In the genomic region with DNA sequence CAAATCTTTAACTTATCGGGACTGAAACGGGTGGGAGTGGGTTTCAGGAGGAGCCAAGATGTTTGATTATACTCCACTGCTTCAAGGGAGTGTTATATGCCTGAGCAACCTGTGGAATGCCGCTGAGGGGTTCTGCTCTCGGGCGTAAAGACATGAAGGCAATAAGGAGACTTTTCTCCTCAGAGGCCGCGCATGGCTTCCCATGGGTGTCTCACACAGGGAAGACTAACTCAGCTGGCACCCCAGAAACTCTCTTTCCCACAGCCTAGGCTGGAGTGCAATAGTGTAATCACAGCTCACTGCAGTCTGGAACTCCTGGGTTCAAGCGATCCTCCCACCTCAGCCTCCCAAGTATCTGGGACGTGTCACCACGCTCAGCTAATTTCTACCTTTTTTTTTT, we compare ENCODE assay signal across 29 cellular contexts. TPM values are rescaled to one million over a fixed set of nuclear protein-coding genes. Genes with fewer than 3 reads are reported as not detected.
"Had no signal": no experiment of that assay in that cellular context is flagged by ENCODE, and none has a peak within 500 bp of the region (broad histone marks: within the 10 kb centered on the region; RNA-seq: fewer than 3 reads in every experiment).

No MANE protein-coding gene starts in this region.

- H3K4me3 Mint-ChIP-seq: activated CD4-positive, alpha-beta T cell treated with anti-CD3 and anti-CD28 coated beads, Interleukin-2, amount 10 ng/mL, durations not matched to agents 7 days and 5 days; activated CD8-positive, alpha-beta T cell treated with anti-CD3 and anti-CD28 coated beads for 36 hours; activated naive CD4-positive, alpha-beta T cell treated with anti-CD3 and anti-CD28 coated beads, Interleukin-2, amount 50 U/mL, for 24 hours; activated T-cell treated with anti-CD3 and anti-CD28 coated beads, Interleukin-2, amount 50 U/mL, for 24 hours; activated T-helper 1 cell treated with anti-CD3 and anti-CD28 coated beads, Interleukin-12 subunit alpha, Interleukin-12 subunit beta, Interleukin-2, Interleukin-4 antibody, amounts not matched to agents 30 ng/mL and 10 ng/mL and 1 ng/mL, durations not matched to agents 14 hours and 24 hours and 36 hours had no signal

- ATAC-seq: activated CD8-positive, alpha-beta T cell treated with anti-CD3 and anti-CD28 coated beads for 36 hours; Panc1; Right ventricle myocardium inferior had no signal

- H3K4me1 Mint-ChIP-seq: activated CD4-positive, alpha-beta T cell treated with anti-CD3 and anti-CD28 coated beads, Interleukin-2, amount 10 ng/mL, durations not matched to agents 7 days and 5 days; activated naive CD4-positive, alpha-beta T cell treated with anti-CD3 and anti-CD28 coated beads, Interleukin-2, amount 50 U/mL, for 24 hours had no signal

- H3K4me3 ChIP-seq: breast epithelium, SK-N-MC had no signal

- DNase-seq: activated CD4-positive, alpha-beta T cell treated with anti-CD3 and anti-CD28 coated beads, Interleukin-2, amount 10 ng/mL, durations not matched to agents 7 days and 5 days; activated CD4-positive, CD25-positive, alpha-beta regulatory T cell; activated CD8-positive, alpha-beta T cell treated with anti-CD3 and anti-CD28 coated beads for 36 hours; activated effector memory CD4-positive, alpha-beta T cell treated with Interleukin-2 at 50 U/mL for 16 hours; activated naive CD4-positive, alpha-beta T cell; activated T-cell treated with anti-CD3 and anti-CD28 coated beads, Interleukin-2, amount 50 U/mL, for 24 hours; aorta; central memory CD4-positive, alpha-beta T cell; KG1; NCI-H1092; NCI-H1417; NCI-H1930; NCI-H2107; NCI-H2171 treated with DMSO at 0.1 percent for 48 hours; NCI-H345; NCI-H510A; NCI-H526 treated with DMSO at 0.1 percent for 48 hours; RPMI8226; T-helper 1 cell had no signal

- H3K36me3 Mint-ChIP-seq: activated naive CD4-positive, alpha-beta T cell treated with anti-CD3 and anti-CD28 coated beads, Interleukin-2, amount 50 U/mL, for 24 hours had no signal

- H3K27ac Mint-ChIP-seq: activated CD4-positive, alpha-beta T cell treated with anti-CD3 and anti-CD28 coated beads, Interleukin-2, amount 10 ng/mL, durations not matched to agents 7 days and 5 days; activated CD8-positive, alpha-beta T cell treated with anti-CD3 and anti-CD28 coated beads for 36 hours; activated naive CD4-positive, alpha-beta T cell treated with anti-CD3 and anti-CD28 coated beads, Interleukin-2, amount 50 U/mL, for 24 hours; activated T-cell treated with anti-CD3 and anti-CD28 coated beads, Interleukin-2, amount 50 U/mL, for 24 hours; activated T-helper 1 cell treated with anti-CD3 and anti-CD28 coated beads, Interleukin-12 subunit alpha, Interleukin-12 subunit beta, Interleukin-2, Interleukin-4 antibody, amounts not matched to agents 30 ng/mL and 10 ng/mL and 1 ng/mL, durations not matched to agents 14 hours and 24 hours and 36 hours had no signal

RNA-seq across cellular contexts. Expression of gene C20orf141, which starts 5.1 kb away (rescaled TPM):
- total RNA-seq: activated CD4-positive, alpha-beta T cell treated with anti-CD3 and anti-CD28 coated beads, Interleukin-2, amount 10 ng/mL, durations not matched to agents 7 days and 5 days; activated CD8-positive, alpha-beta T cell treated with anti-CD3 and anti-CD28 coated beads for 36 hours; activated T-helper 1 cell treated with anti-CD3 and anti-CD28 coated beads, Interleukin-12 subunit alpha, Interleukin-12 subunit beta, Interleukin-2, Interleukin-4 antibody, amounts not matched to agents 30 ng/mL and 10 ng/mL and 1 ng/mL, durations not matched to agents 14 hours and 24 hours and 36 hours; aorta; breast epithelium; LHCN-M2; M059J; OCI-LY7; Right ventricle myocardium inferior; T-helper 2 cell treated with Interferon-gamma antibody and Interleukin-4, amounts not matched to agents 100 ng/mL and 5 ng/mL, for 36 hours had no signal
- polyA plus RNA-seq: aorta had no signal

RNA-seq across cellular contexts. Expression of gene TMEM239, which starts 6.5 kb away (rescaled TPM):
- total RNA-seq: activated CD4-positive, alpha-beta T cell treated with anti-CD3 and anti-CD28 coated beads, Interleukin-2, amount 10 ng/mL, durations not matched to agents 7 days and 5 days; activated CD8-positive, alpha-beta T cell treated with anti-CD3 and anti-CD28 coated beads for 36 hours; activated T-helper 1 cell treated with anti-CD3 and anti-CD28 coated beads, Interleukin-12 subunit alpha, Interleukin-12 subunit beta, Interleukin-2, Interleukin-4 antibody, amounts not matched to agents 30 ng/mL and 10 ng/mL and 1 ng/mL, durations not matched to agents 14 hours and 24 hours and 36 hours; aorta; LHCN-M2; M059J; OCI-LY7; Right ventricle myocardium inferior; T-helper 2 cell treated with Interferon-gamma antibody and Interleukin-4, amounts not matched to agents 100 ng/mL and 5 ng/mL, for 36 hours had no signal
- polyA plus RNA-seq: aorta had no signal

RNA-seq across cellular contexts. Expression of gene CPXM1, which starts 9.3 kb away (rescaled TPM):
- total RNA-seq: LHCN-M2, OCI-LY7 had no signal
